Comparison of ENCODE assay signal across 14 cellular contexts in the genomic region with DNA sequence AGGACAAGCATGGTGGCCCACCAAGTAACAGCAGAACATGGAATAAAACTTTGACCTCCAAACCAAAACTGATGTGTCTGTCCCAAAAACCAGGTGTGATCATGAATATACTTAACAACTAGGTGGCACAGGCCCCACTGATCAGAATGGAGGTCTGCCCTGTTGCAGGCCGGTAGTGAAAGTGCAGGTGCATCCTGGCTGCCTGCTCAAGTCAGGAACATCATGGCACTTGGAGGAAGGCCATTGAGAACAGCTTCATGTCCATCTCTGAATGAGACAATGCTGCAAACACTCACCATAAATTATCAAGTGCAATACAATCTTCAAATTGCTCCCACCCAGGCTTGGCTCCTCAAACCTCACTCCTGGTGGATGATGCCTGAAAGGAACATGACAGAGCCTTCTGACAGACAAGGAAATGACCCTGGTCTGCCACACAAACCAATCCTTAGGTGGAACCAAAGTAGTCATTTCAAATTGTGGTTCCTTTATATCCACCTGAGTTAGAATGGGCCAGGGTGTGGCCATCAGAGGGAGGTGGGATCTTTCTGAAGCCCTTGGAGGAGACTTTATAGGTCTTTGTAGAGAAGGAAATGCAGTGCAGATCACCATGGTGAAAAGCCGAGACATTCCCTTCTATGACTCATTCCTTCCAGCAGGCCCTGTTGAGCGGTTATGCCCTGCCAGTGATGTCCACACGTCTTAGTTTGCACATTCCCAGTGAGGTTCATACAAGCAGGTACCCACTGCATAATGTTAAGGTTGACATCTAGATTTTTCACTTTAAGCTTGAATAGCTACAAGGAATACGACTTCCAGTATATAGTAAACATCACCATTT. TPM values are rescaled to one million over a fixed set of nuclear protein-coding genes. Genes with fewer than 3 reads are reported as not detected.
DNase-seq lines count a peak whose midpoint lies in the region; ATAC-seq, FAIRE-seq and TF ChIP-seq lines count a peak whose summit lies in the region.
"Had no signal": no experiment of that assay in that cellular context is flagged by ENCODE, and none has a peak within 500 bp of the region (broad histone marks: within the 10 kb centered on the region; RNA-seq: fewer than 3 reads in every experiment).

No MANE protein-coding gene starts in this region.

- peak; percentile 10 for DNase-seq in AG08396 (ENCODE audit: low spot score)
- DNase-seq in astrocyte of the hippocampus (ENCODE audit: low read depth, low spot score) = peak; percentile 91
- DNase-seq in keratinocyte (ENCODE audit: low read depth, low spot score) = peak; percentile 1
- no peak for DNase-seq in activated CD4-positive, alpha-beta T cell treated with anti-CD3 and anti-CD28 coated beads, Interleukin-2, amount 10 ng/mL, durations not matched to agents 24 days and 14 days
- DNase-seq in pons (ENCODE audit: low spot score) = no peak
- DNase-seq: activated T-cell treated with anti-CD3 and anti-CD28 coated beads, Interleukin-2, amount 50 U/mL, for 4 hours; dorsolateral prefrontal cortex; kidney; NCI-H345 had no signal

- H3K9me1 ChIP-seq in keratinocyte (ENCODE audit: control insufficient read depth, extremely low read depth, insufficient read depth, low read length) = no peaks in the 10 kb centered on the region

- H3K27ac ChIP-seq in keratinocyte (ENCODE audit: control insufficient read depth, insufficient read depth, low read length) = no peak overlapping the region
- H3K27ac ChIP-seq: C4-2B, dorsolateral prefrontal cortex had no signal

- no peak overlapping the region for H3K4me3 Mint-ChIP-seq in activated CD4-positive, alpha-beta T cell treated with anti-CD3 and anti-CD28 coated beads, Interleukin-2, amount 10 ng/mL, durations not matched to agents 24 days and 14 days
- H3K4me3 Mint-ChIP-seq: activated T-cell treated with anti-CD3 and anti-CD28 coated beads, Interleukin-2, amount 50 U/mL, for 4 hours; T-helper 1 cell treated with Interleukin-12 subunit alpha and Interleukin-12 subunit beta and Interleukin-4 antibody, amounts not matched to agents 30 μg/mL and 1 μg/mL, for 36 hours had no signal

- H3K4me1 Mint-ChIP-seq in activated CD4-positive, alpha-beta T cell treated with anti-CD3 and anti-CD28 coated beads, Interleukin-2, amount 10 ng/mL, durations not matched to agents 24 days and 14 days = peaks cover 3% of the 10 kb centered on the region

- H3K27ac Mint-ChIP-seq in activated CD4-positive, alpha-beta T cell treated with anti-CD3 and anti-CD28 coated beads, Interleukin-2, amount 10 ng/mL, durations not matched to agents 24 days and 14 days = no peak overlapping the region
- H3K27ac Mint-ChIP-seq: T-helper 1 cell treated with Interleukin-12 subunit alpha and Interleukin-12 subunit beta and Interleukin-4 antibody, amounts not matched to agents 30 μg/mL and 1 μg/mL, for 36 hours had no signal

- H3K27me3 ChIP-seq in keratinocyte (ENCODE audit: control insufficient read depth, extremely low read depth, insufficient read depth, low read length) = no peaks in the 10 kb centered on the region
- H3K27me3 ChIP-seq: dorsolateral prefrontal cortex had no signal

- ATAC-seq in HG02642 (IDR thresholded peaks at IDR 0.05; ENCODE audit: poor library complexity, unreplicated experiment) (no peak), HG02798 (IDR thresholded peaks at IDR 0.05; ENCODE audit: poor library complexity, unreplicated experiment) (no peak)
- ATAC-seq: activated T-cell treated with anti-CD3 and anti-CD28 coated beads, Interleukin-2, amount 50 U/mL, for 4 hours had no signal

- no peaks in the 10 kb centered on the region for H3K9me3 Mint-ChIP-seq in activated CD4-positive, alpha-beta T cell treated with anti-CD3 and anti-CD28 coated beads, Interleukin-2, amount 10 ng/mL, durations not matched to agents 24 days and 14 days
- H3K9me3 Mint-ChIP-seq: activated T-cell treated with anti-CD3 and anti-CD28 coated beads, Interleukin-2, amount 50 U/mL, for 4 hours had no signal

- H3K36me3 Mint-ChIP-seq in activated CD4-positive, alpha-beta T cell treated with anti-CD3 and anti-CD28 coated beads, Interleukin-2, amount 10 ng/mL, durations not matched to agents 24 days and 14 days (ENCODE audit: low read depth) = peaks cover 12% of the 10 kb centered on the region

- dilution Hi-C loops in keratinocyte (cut with MboI; ENCODE audit: extremely low pct_ligation_motif_present, low sequenced_read_pairs) = no loop called here

- TF ChIP-seq EP300 in Ishikawa (IDR thresholded peaks at IDR 0.05; ENCODE audit: borderline replicate concordance) = no peak; the same call in 1 of the 2 replicates

- no peak overlapping the region for H2AFZ ChIP-seq in keratinocyte (ENCODE audit: control insufficient read depth, low read length)

- H3K79me2 ChIP-seq in keratinocyte (ENCODE audit: control insufficient read depth, insufficient read depth, low read length) = no peaks in the 10 kb centered on the region

- no peak for TF ChIP-seq RAD21 in Ishikawa (IDR thresholded peaks at IDR 0.05; ENCODE audit: low read depth)

- H3K9me3 ChIP-seq in keratinocyte (ENCODE audit: control insufficient read depth, low read depth, low read length) = no peaks in the 10 kb centered on the region

- FAIRE-seq in keratinocyte (lab: Jason Lieb, UNC) = peak; percentile 63
- FAIRE-seq: kidney had no signal

- peaks cover 8% of the 10 kb centered on the region for H3K4me1 ChIP-seq in keratinocyte (ENCODE audit: control insufficient read depth, extremely low read depth, insufficient read depth, low read length)

- no peaks in the 10 kb centered on the region for H3K36me3 ChIP-seq in keratinocyte (ENCODE audit: control insufficient read depth in 2 of 2, extremely low read depth in 1 of 2, insufficient read depth in 2 of 2, low read length in 2 of 2)

- H4K20me1 ChIP-seq in keratinocyte (ENCODE audit: control insufficient read depth, extremely low read depth, insufficient read depth, low read length) = no peaks in the 10 kb centered on the region

- no peak overlapping the region for H3K4me3 ChIP-seq in keratinocyte (ENCODE audit: control insufficient read depth in 2 of 3, extremely low read depth in 1 of 3, insufficient read depth in 2 of 3, low read depth in 1 of 3, low read length in 3 of 3)
- H3K4me3 ChIP-seq: dorsolateral prefrontal cortex had no signal

- no peak overlapping the region for H3K9ac ChIP-seq in keratinocyte (ENCODE audit: control insufficient read depth, extremely low read depth, insufficient read depth, low read length)

- H3K4me2 ChIP-seq in keratinocyte (ENCODE audit: control insufficient read depth, extremely low read depth, insufficient read depth, low read depth, low read length) = no peak overlapping the region

- intact Hi-C loops in activated CD4-positive, alpha-beta T cell treated with anti-CD3 and anti-CD28 coated beads, Interleukin-2, amount 10 ng/mL, durations not matched to agents 24 days and 14 days (cut with micrococcal nuclease) = no loop called here

- TF ChIP-seq CTCF in keratinocyte (optimal IDR thresholded peaks at IDR 0.05 in 1 of 3, IDR thresholded peaks at IDR 0.05 in 1 of 3, conservative IDR thresholded peaks at IDR 0.05 in 1 of 3; ENCODE audit: extremely low read depth in 1 of 3, insufficient read depth in 2 of 3, low read length in 3 of 3) = peak in 1 of 3 experiments; percentile 7

- H3K27me3 Mint-ChIP-seq in activated CD4-positive, alpha-beta T cell treated with anti-CD3 and anti-CD28 coated beads, Interleukin-2, amount 10 ng/mL, durations not matched to agents 24 days and 14 days = no peaks in the 10 kb centered on the region

TF ChIP-seq in Ishikawa, 13 proteins besides CTCF, POLR2A, EP300 and RAD21:
- TF ChIP-seq EGR1 (IDR thresholded peaks at IDR 0.05) = no peak
- peak; percentile 38 for TF ChIP-seq TEAD4 (IDR thresholded peaks at IDR 0.05)

RNA-seq across cellular contexts. Expression of a gene that starts 36.0 kb away (rescaled TPM):
- 4.7 to 13.3 TPM (median 9.3 TPM) in 3 replicates for polyA plus RNA-seq in keratinocyte
- 20.2 TPM for polyA plus RNA-seq in keratinocyte (2011; ENCODE audit: low read depth)
- polyA plus RNA-seq in keratinocyte (2011; cell fraction: cytosol; rRNA removed) = 5.8 and 12.4 TPM in 2 replicates
- polyA plus RNA-seq in keratinocyte (2011; cell fraction: nucleus; rRNA removed) = 11.6 and 12.3 TPM in 2 replicates
- 4.2 and 58.5 TPM in 2 replicates for polyA plus RNA-seq in keratinocyte (2012; ENCODE audit: low replicate concordance)
- polyA minus RNA-seq in keratinocyte = 5.2 to 16.4 TPM (median 12.8 TPM) in 3 replicates
- polyA minus RNA-seq in keratinocyte (2011; cell fraction: cytosol; rRNA and poly(A)+ RNA removed) = 9.8 TPM
- polyA minus RNA-seq in keratinocyte (2011; cell fraction: nucleus; rRNA and poly(A)+ RNA removed) = 7.4 and 9.8 TPM in 2 replicates
- 17.4 and 17.6 TPM in 2 replicates for total RNA-seq in activated CD4-positive, alpha-beta T cell treated with anti-CD3 and anti-CD28 coated beads, Interleukin-2, amount 10 ng/mL, durations not matched to agents 24 days and 14 days

Comparison
In these comparisons a context has a peak if more than half of its experiments do, and no peak if none do; other contexts are left out.
1. DNase-seq: peak in AG08396 (single experiment), astrocyte of the hippocampus (single experiment) and keratinocyte (single experiment); none in activated CD4-positive, alpha-beta T cell treated with anti-CD3 and anti-CD28 coated beads, Interleukin-2, amount 10 ng/mL, durations not matched to agents 24 days and 14 days (single experiment) and pons (single experiment).